8 cellular contexts compared by ENCODE assay signal in the genomic region with DNA sequence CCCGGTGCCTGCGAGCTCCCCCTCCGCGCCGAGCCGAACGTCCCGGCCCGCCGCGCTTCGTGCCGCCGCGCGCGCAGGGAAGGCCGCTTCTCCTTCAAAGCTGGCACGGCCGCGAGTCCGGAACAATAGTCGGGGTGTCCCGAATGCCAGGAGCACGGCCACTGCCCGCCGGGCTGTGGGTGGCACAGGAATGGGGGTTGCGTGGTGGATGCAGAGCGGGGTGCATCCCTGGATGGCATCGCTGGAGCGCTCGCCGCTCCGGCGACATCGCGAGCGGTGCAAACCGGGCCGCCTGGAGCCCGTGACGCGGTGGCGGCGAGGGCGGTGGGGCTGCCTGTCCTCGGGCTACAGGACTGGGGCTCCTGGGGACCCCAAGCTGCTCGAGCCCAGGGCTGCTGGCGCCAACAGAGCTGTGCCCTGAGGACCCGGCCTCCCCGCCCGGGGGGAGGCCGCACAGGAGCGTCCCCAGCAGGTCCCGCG. TPM values are rescaled to one million over a fixed set of nuclear protein-coding genes. Genes with fewer than 3 reads are reported as not detected.
DNase-seq lines count a peak whose midpoint lies in the region; ATAC-seq, FAIRE-seq and TF ChIP-seq lines count a peak whose summit lies in the region.

No MANE protein-coding gene starts in this region.

- FAIRE-seq in GM19239 (lab: Jason Lieb, UNC) = no peak

- H3K4me3 Mint-ChIP-seq in immature natural killer cell = peak overlapping the region; percentile 35 to 96 (median 92)
- peak overlapping the region; percentile 86 for H3K4me3 Mint-ChIP-seq in stimulated activated effector memory CD8-positive, alpha-beta T cell treated with anti-CD3 and anti-CD28 coated beads, Interleukin-12 subunit alpha, Interleukin-12 subunit beta, amount 100 ng/mL, for 72 hours

- DNase-seq in AG04449 (ENCODE audit: low read depth, low spot score) (no peak), HL-60 (ENCODE audit: low read depth in 1 of 2, low spot score in 1 of 2) (peak in 1 of 2 experiments; percentile 21), immature natural killer cell (peak in 2 of 3 donors; percentile 29 to 53), GM19239 (ENCODE audit: insufficient read length, low spot score) (no peak), COR-L47 (lab: John Stamatoyannopoulos, UW) (no peak)
- no peak for DNase-seq in stimulated activated effector memory CD8-positive, alpha-beta T cell treated with anti-CD3 and anti-CD28 coated beads, Interleukin-12 subunit alpha, Interleukin-12 subunit beta, amount 100 ng/mL, for 72 hours (ENCODE audit: low spot score in 2 of 2)

- H3K4me1 Mint-ChIP-seq in immature natural killer cell = peaks cover 22 to 32% of the 10 kb centered on the region in 2 donors
- peaks cover 11% of the 10 kb centered on the region for H3K4me1 Mint-ChIP-seq in stimulated activated effector memory CD8-positive, alpha-beta T cell treated with anti-CD3 and anti-CD28 coated beads, Interleukin-12 subunit alpha, Interleukin-12 subunit beta, amount 100 ng/mL, for 72 hours

- peaks cover 3% of the 10 kb centered on the region for H3K27me3 ChIP-seq in HL-60 (ENCODE audit: insufficient read depth, poor library complexity, severe bottlenecking)

- POLR2A ChIA-PET in AG04449 (lab: Yijun Ruan, JAX) = interaction anchor here (0.7 to 1.5 kb wide), 2 partner anchors 14 to 53 kb away, joined by 3 to 4 read pairs; no protein-coding TSS in a partner anchor

- CTCF ChIA-PET in AG04449 (lab: Yijun Ruan, JAX) = no interaction called here

- no peak overlapping the region for H3K27ac Mint-ChIP-seq in immature natural killer cell
- no peak overlapping the region for H3K27ac Mint-ChIP-seq in stimulated activated effector memory CD8-positive, alpha-beta T cell treated with anti-CD3 and anti-CD28 coated beads, Interleukin-12 subunit alpha, Interleukin-12 subunit beta, amount 100 ng/mL, for 72 hours

- H3K36me3 Mint-ChIP-seq in immature natural killer cell = no peaks in the 10 kb centered on the region
- no peaks in the 10 kb centered on the region for H3K36me3 Mint-ChIP-seq in stimulated activated effector memory CD8-positive, alpha-beta T cell treated with anti-CD3 and anti-CD28 coated beads, Interleukin-12 subunit alpha, Interleukin-12 subunit beta, amount 100 ng/mL, for 72 hours

- peaks cover 35 to 51% (median 44%) of the 10 kb centered on the region in 3 donors for H3K27me3 Mint-ChIP-seq in immature natural killer cell (ENCODE audit: low read depth in 3 of 3)

- TF ChIP-seq CTCF in AG04449 (IDR thresholded peaks at IDR 0.05; ENCODE audit: insufficient read depth, low read length, missing control alignments) (no peak), HL-60 (IDR thresholded peaks at IDR 0.05; ENCODE audit: insufficient read depth, low read length) (no peak)

- H3K4me3 ChIP-seq in AG04449 (ENCODE audit: low read depth, low read length) = peak overlapping the region; percentile 92
- peak overlapping the region; percentile 73 for H3K4me3 ChIP-seq in HL-60 (replicated peaks; ENCODE audit: insufficient read depth, low read length)

- peaks cover 0 to 9% (median 5%) of the 10 kb centered on the region in 6 donors for H3K9me3 Mint-ChIP-seq in immature natural killer cell
- H3K9me3 Mint-ChIP-seq in stimulated activated effector memory CD8-positive, alpha-beta T cell treated with anti-CD3 and anti-CD28 coated beads, Interleukin-12 subunit alpha, Interleukin-12 subunit beta, amount 100 ng/mL, for 72 hours = no peaks in the 10 kb centered on the region

- ATAC-seq in GM19043 (IDR thresholded peaks at IDR 0.05; ENCODE audit: low read depth, unreplicated experiment) = peak; percentile 25
- peak; percentile 42 for ATAC-seq in stimulated activated effector memory CD8-positive, alpha-beta T cell treated with anti-CD3 and anti-CD28 coated beads, Interleukin-12 subunit alpha, Interleukin-12 subunit beta, amount 100 ng/mL, for 72 hours

- H3K27ac ChIP-seq in HL-60 (replicated peaks) (peak overlapping the region; percentile 99), angular gyrus (ENCODE audit: low read depth, low read length) (peak overlapping the region; percentile 84)

RNA-seq across cellular contexts. Expression of a gene that starts 1.1 kb away (rescaled TPM):
- under 1 TPM in 1 of 3 donors, not detected in 2; 0.07 TPM for polyA plus RNA-seq in immature natural killer cell

Comparison
In these comparisons a context has a peak if more than half of its experiments do, and no peak if none do; other contexts are left out.
1. DNase-seq: peak in immature natural killer cell (2 of 3); none in AG04449 (single experiment), stimulated activated effector memory CD8-positive, alpha-beta T cell treated with anti-CD3 and anti-CD28 coated beads, Interleukin-12 subunit alpha, Interleukin-12 subunit beta, amount 100 ng/mL, for 72 hours (0 of 2), GM19239 (single experiment) and COR-L47 (single experiment).